In the genomic region with DNA sequence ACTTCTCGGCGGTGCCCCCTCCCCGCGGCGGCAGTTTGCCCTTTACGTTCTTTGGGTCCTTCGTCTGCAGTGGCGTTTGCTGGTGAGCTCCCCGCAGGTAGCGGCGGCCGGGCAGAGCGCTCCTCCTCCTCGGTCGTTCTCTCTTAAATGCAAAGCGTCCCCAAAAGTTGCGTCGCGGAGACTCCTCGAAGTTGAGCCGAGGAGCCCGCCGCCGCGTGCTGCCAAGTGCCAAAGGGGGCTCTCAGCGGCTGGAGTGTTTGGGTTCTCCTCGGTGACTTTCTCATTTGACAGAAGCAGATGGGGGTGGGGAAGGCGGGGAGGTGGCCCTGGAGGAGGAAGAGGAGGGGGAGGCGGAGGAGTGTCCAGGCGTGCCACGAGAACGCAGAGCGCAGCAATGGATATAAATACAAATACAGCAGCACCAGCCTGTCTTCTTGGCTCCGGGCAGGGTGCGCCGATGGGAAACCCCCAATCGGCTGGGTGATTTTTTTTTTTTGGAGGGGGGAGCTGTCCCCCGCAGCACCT, we compare ENCODE assay signal across 9 cellular contexts. TPM values are rescaled to one million over a fixed set of nuclear protein-coding genes. Genes with fewer than 3 reads are reported as not detected.
A peak's percentile ranks its signal among the peaks of the same experiment; 100 is the strongest.
DNase-seq lines count a peak whose midpoint lies in the region; ATAC-seq and TF ChIP-seq lines count a peak whose summit lies in the region.
"Had no signal": no experiment of that assay in that cellular context is flagged by ENCODE, and none has a peak within 500 bp of the region (broad histone marks: within the 10 kb centered on the region; RNA-seq: fewer than 3 reads in every experiment).

TSS of gene SOX21 (minus strand) at position 259 of the 525 bp plus-strand sequence. CDS start 496 bp downstream, outside the sequence.

- H3K9me3 Mint-ChIP-seq in endodermal cell = no peaks in the 10 kb centered on the region

- H3K9ac ChIP-seq in endodermal cell (ENCODE audit: extremely low read depth, low read length, poor library complexity, severe bottlenecking) = peak within 1 kb of the TSS; percentile 1

- peaks cover 12% of the 10 kb centered on the region for H3K4me1 ChIP-seq in endodermal cell (ENCODE audit: control insufficient read depth, insufficient read depth, low read length)

- H3K4me3 ChIP-seq in endodermal cell (ENCODE audit: low read length) = peak within 1 kb of the TSS; percentile 85

- in situ Hi-C loops in GM13976 (cut with MboI; ENCODE audit: low sequenced_read_pairs, unreplicated experiment) = no loop called here

- no peak within 1 kb of the TSS for H3K27ac Mint-ChIP-seq in endodermal cell

- H3K27ac ChIP-seq in endodermal cell (ENCODE audit: low read depth, low read length) = peak within 1 kb of the TSS; percentile 18

- H3K36me3 Mint-ChIP-seq in endodermal cell (ENCODE audit: low read depth) = no peaks in the 10 kb centered on the region

- peaks cover 56% of the 10 kb centered on the region for H3K4me1 Mint-ChIP-seq in endodermal cell

- H3K36me3 ChIP-seq in endodermal cell (ENCODE audit: control insufficient read depth, insufficient read depth, low read length) = no peaks in the 10 kb centered on the region

- TF ChIP-seq CTCF in GM13976 (IDR thresholded peaks at IDR 0.05; ENCODE audit: borderline replicate concordance, control extremely low read depth, extremely low read depth, insufficient read depth, missing control alignments) = no peak
- TF ChIP-seq CTCF in endodermal cell (conservative IDR thresholded peaks at IDR 0.05) = no peak

- H3K27me3 Mint-ChIP-seq in endodermal cell (ENCODE audit: insufficient read depth) = peaks cover 74% of the 10 kb centered on the region

- H3K4me3 Mint-ChIP-seq in endodermal cell = peak within 1 kb of the TSS; percentile 77

- ATAC-seq in GM21515 (IDR thresholded peaks at IDR 0.05; ENCODE audit: unreplicated experiment) (no peak), GM21447 (IDR thresholded peaks at IDR 0.05; ENCODE audit: unreplicated experiment) (no peak), GM19397 (IDR thresholded peaks at IDR 0.05; ENCODE audit: unreplicated experiment) (no peak)

- H3K27me3 ChIP-seq in endodermal cell (ENCODE audit: control insufficient read depth, insufficient read depth, low read length, poor library complexity, severe bottlenecking) = peaks cover 80% of the 10 kb centered on the region

- intact Hi-C loops in posterior vena cava (cut with DNase I) = loop anchor here in 1 of 2 donors (10.0 kb wide), 1 partner anchor 1182 kb away; no protein-coding TSS in a partner anchor

- DNase-seq in GM13976 (ENCODE audit: low spot score) = peak; percentile 34
- DNase-seq in NCI-H748 treated with DMSO at 0.1 percent for 48 hours (lab: John Stamatoyannopoulos, UW) = peak; percentile 56
- peak; percentile 78 for DNase-seq in endodermal cell
- peak; percentile 81 for DNase-seq in posterior vena cava (ENCODE audit: low spot score)
- DNase-seq in NOMO-1 treated with DMSO at 0.1 percent for 48 hours (lab: John Stamatoyannopoulos, UW; ENCODE audit: unreplicated experiment) = no peak

- 0% methylated on average over 12 to 37 of the region's 38 CpGs for WGBS in endodermal cell (ENCODE audit: insufficient coverage in 1 of 2, insufficient read length in 1 of 2), 2 experiments

- H3K9me3 ChIP-seq in endodermal cell (ENCODE audit: control insufficient read depth, low read length) = no peaks in the 10 kb centered on the region

RNA-seq across cellular contexts. Expression of gene SOX21, which starts in this region (rescaled TPM):
- 10 to 100 TPM in 1 of 2 donors, 1 to 10 TPM in 1; 5.2 to 10.1 TPM for total RNA-seq in endodermal cell
- polyA plus RNA-seq in endodermal cell (2013, experiment 1 of 2) = 53.2 TPM
- 46.1 TPM for polyA plus RNA-seq in endodermal cell (2013, experiment 2 of 2)
- total RNA-seq in posterior vena cava = under 1 TPM in 1 of 2 donors, not detected in 1; 0.10 TPM
- total RNA-seq: fibroblast of lung had no signal
- polyA plus RNA-seq: fibroblast of lung had no signal

Comparison
In these comparisons a context has a peak if more than half of its experiments do, and no peak if none do; other contexts are left out.
1. RNA of gene SOX21 (total RNA-seq): 5.2 to 10.1 TPM in endodermal cell; 0.10 TPM in posterior vena cava; every median in the first group is over 4 times any median in the second.
2. Peak in DNase-seq in posterior vena cava; RNA of the gene not detected or under 1 TPM.